ENCODE assay signal across 10 cellular contexts in the genomic region with DNA sequence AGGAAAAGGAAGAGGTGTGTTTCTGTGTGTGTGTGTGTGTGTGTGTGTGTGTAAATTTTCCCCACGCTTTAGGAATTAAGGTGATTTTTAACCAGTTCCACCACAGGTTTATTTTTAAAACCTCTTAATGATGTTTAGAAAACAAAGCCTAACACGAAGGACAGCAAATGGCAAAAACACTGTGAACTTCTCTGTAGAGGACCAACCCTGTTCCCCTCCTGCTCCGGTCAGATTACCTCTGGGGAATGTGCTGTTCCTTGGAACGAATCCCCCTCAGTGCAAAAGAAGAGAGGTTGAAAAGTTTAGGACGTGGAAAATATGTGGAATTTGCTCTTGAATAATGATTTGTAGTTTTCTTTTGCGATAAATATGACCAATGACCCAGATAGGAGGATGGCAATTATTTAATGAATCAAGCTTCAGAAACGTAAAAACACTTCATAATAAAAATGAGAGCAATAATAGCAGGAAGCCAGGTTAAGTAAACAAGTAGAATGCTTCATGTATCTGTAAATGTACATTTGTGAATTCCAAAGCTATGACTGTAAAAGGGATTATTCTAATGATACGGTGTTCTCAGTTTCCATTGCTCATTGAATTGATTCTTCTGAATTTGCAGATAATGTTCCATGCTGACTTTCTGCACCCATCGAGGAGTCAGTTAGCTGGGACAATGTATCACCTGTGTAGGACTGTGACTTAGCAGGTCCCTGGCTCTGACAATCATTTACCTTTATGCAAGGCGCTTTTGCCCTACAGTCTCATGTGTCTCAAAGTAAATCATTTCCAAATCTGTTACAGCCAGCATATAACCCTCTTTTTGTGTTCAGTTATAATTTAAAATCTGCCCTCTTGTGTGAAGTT.
A peak's percentile ranks its signal among the peaks of the same experiment; 100 is the strongest.
DNase-seq lines count a peak whose midpoint lies in the region; ATAC-seq and TF ChIP-seq lines count a peak whose summit lies in the region.
"Had no signal": no experiment of that assay in that cellular context is flagged by ENCODE, and none has a peak within 500 bp of the region (broad histone marks: within the 10 kb centered on the region; RNA-seq: fewer than 3 reads in every experiment).

No MANE protein-coding gene starts in this region.

- CTCF ChIA-PET in RWPE1 (lab: Yijun Ruan, JAX): no interaction called here

- no peak overlapping the region for H3K27ac Mint-ChIP-seq in stimulated activated memory B cell treated with anti-CD40 and anti-IgM and Interleukin-4, amounts not matched to agents 10 μg/mL and 1 μg/mL and 100 μg/mL, for 72 hours

- H3K27me3 ChIP-seq in lung (ENCODE audit: control insufficient read depth, insufficient read depth): no peaks in the 10 kb centered on the region

- H3K4me3 Mint-ChIP-seq in stimulated activated memory B cell treated with anti-CD40 and anti-IgM and Interleukin-4, amounts not matched to agents 10 μg/mL and 1 μg/mL and 100 μg/mL, for 72 hours: no peak overlapping the region

- 38 to 68% methylated on average over 10 of the region's 10 CpGs for WGBS in lung, 2 donors

- POLR2A ChIA-PET in RWPE1 (lab: Yijun Ruan, JAX; ENCODE audit: low non-redundant PET): no interaction called here

- TF ChIP-seq CTCF in RWPE1 (conservative IDR thresholded peaks at IDR 0.05; ENCODE audit: low read depth) (no peak), lung (IDR thresholded peaks at IDR 0.05; ENCODE audit: control extremely low read depth, extremely low read depth) (no peak)

- no peaks in the 10 kb centered on the region for H3K36me3 Mint-ChIP-seq in stimulated activated memory B cell treated with anti-CD40 and anti-IgM and Interleukin-4, amounts not matched to agents 10 μg/mL and 1 μg/mL and 100 μg/mL, for 72 hours

- no peaks in the 10 kb centered on the region for H3K4me1 Mint-ChIP-seq in stimulated activated memory B cell treated with anti-CD40 and anti-IgM and Interleukin-4, amounts not matched to agents 10 μg/mL and 1 μg/mL and 100 μg/mL, for 72 hours

- H3K9me3 ChIP-seq in lung (ENCODE audit: control insufficient read depth in 2 of 2, insufficient read depth in 1 of 2, low read length in 1 of 2): no peaks in the 10 kb centered on the region
- H3K9me3 ChIP-seq: prostate gland had no signal

- H3K4me3 ChIP-seq in lung: no peak overlapping the region
- H3K4me3 ChIP-seq: prostate gland had no signal

- no peaks in the 10 kb centered on the region for H3K27me3 Mint-ChIP-seq in stimulated activated memory B cell treated with anti-CD40 and anti-IgM and Interleukin-4, amounts not matched to agents 10 μg/mL and 1 μg/mL and 100 μg/mL, for 72 hours

- no peaks in the 10 kb centered on the region for H3K9me3 Mint-ChIP-seq in stimulated activated memory B cell treated with anti-CD40 and anti-IgM and Interleukin-4, amounts not matched to agents 10 μg/mL and 1 μg/mL and 100 μg/mL, for 72 hours

- DNase-seq in RWPE1 (ENCODE audit: low spot score) (peak; percentile 57), lung (ENCODE audit: low spot score) (no peak), ecto neural progenitor cell (ENCODE audit: low spot score) (no peak)
- no peak for DNase-seq in activated effector memory CD4-positive, alpha-beta T cell treated with Interleukin-2 at 50 U/mL for 16 hours
- DNase-seq: NCI-H446 had no signal

- H3K4me1 ChIP-seq in lung (ENCODE audit: control insufficient read depth in 2 of 2, insufficient read depth in 2 of 2, low read length in 2 of 2): no peaks in the 10 kb centered on the region
- H3K4me1 ChIP-seq: prostate gland had no signal

- no peaks in the 10 kb centered on the region for H3K36me3 ChIP-seq in lung (ENCODE audit: control insufficient read depth in 2 of 2, insufficient read depth in 2 of 2, low read length in 2 of 2)
- H3K36me3 ChIP-seq: prostate gland had no signal

- no peak overlapping the region for H3K27ac ChIP-seq in RWPE1
- no peak overlapping the region for H3K27ac ChIP-seq in lung (ENCODE audit: low read depth in 1 of 2, low read length in 1 of 2)
- H3K27ac ChIP-seq: prostate gland had no signal

- ATAC-seq in GM18867 (IDR thresholded peaks at IDR 0.05; ENCODE audit: unreplicated experiment): peak; percentile 61
- peak; percentile 68 for ATAC-seq in HG02588 (IDR thresholded peaks at IDR 0.05; ENCODE audit: unreplicated experiment)
- peak; percentile 19 for ATAC-seq in lung (ENCODE audit: insufficient read depth, low FRiP score)
- ATAC-seq in stimulated activated memory B cell treated with anti-CD40 and anti-IgM and Interleukin-4, amounts not matched to agents 10 μg/mL and 1 μg/mL and 100 μg/mL, for 72 hours: no peak
- ATAC-seq in SK-N-SH treated with all-trans-retinoic acid at 6 μM for 48 hours: no peak

TF ChIP-seq in SK-N-SH treated with all-trans-retinoic acid at 6 μM for 48 hours, 23 proteins besides CTCF, POLR2A, EP300 and RAD21:
- no peak for TF ChIP-seq ZFP30 (CRISPR knock-in tag; IDR thresholded peaks at IDR 0.05)
- TF ChIP-seq PPARA (CRISPR knock-in tag; IDR thresholded peaks at IDR 0.05; ENCODE audit: borderline replicate concordance): no peak
- TF ChIP-seq, protein P1, sequence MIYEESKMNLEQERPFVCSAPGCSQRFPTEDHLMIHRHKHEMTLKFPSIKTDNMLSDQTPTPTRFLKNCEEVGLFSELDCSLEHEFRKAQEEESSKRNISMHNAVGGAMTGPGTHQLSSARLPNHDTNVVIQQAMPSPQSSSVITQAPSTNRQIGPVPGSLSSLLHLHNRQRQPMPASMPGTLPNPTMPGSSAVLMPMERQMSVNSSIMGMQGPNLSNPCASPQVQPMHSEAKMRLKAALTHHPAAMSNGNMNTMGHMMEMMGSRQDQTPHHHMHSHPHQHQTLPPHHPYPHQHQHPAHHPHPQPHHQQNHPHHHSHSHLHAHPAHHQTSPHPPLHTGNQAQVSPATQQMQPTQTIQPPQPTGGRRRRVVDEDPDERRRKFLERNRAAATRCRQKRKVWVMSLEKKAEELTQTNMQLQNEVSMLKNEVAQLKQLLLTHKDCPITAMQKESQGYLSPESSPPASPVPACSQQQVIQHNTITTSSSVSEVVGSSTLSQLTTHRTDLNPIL (CRISPR knock-in tag; IDR thresholded peaks at IDR 0.05; ENCODE audit: low read depth): no peak
- no peak for TF ChIP-seq ZFP3 (CRISPR knock-in tag; IDR thresholded peaks at IDR 0.05)
- no peak for TF ChIP-seq TOX (CRISPR knock-in tag; IDR thresholded peaks at IDR 0.05; ENCODE audit: borderline replicate concordance)
- no peak for TF ChIP-seq SNAI2 (CRISPR knock-in tag; IDR thresholded peaks at IDR 0.05)
- TF ChIP-seq BACH2 (CRISPR knock-in tag; IDR thresholded peaks at IDR 0.05; ENCODE audit: borderline replicate concordance): no peak
- no peak for TF ChIP-seq GLIS3 (CRISPR knock-in tag; IDR thresholded peaks at IDR 0.05)
- no peak for TF ChIP-seq OSR1 (CRISPR knock-in tag; IDR thresholded peaks at IDR 0.05)
- TF ChIP-seq ZNF8 (CRISPR knock-in tag; IDR thresholded peaks at IDR 0.05): no peak
- no peak for TF ChIP-seq ESRRG (CRISPR knock-in tag; IDR thresholded peaks at IDR 0.05)
- TF ChIP-seq, protein P2, sequence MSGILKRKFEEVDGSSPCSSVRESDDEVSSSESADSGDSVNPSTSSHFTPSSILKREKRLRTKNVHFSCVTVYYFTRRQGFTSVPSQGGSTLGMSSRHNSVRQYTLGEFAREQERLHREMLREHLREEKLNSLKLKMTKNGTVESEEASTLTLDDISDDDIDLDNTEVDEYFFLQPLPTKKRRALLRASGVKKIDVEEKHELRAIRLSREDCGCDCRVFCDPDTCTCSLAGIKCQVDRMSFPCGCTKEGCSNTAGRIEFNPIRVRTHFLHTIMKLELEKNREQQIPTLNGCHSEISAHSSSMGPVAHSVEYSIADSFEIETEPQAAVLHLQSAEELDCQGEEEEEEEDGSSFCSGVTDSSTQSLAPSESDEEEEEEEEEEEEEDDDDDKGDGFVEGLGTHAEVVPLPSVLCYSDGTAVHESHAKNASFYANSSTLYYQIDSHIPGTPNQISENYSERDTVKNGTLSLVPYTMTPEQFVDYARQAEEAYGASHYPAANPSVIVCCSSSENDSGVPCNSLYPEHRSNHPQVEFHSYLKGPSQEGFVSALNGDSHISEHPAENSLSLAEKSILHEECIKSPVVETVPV (CRISPR knock-in tag; IDR thresholded peaks at IDR 0.05): no peak
- no peak for TF ChIP-seq RARB (CRISPR knock-in tag; IDR thresholded peaks at IDR 0.05)

Comparison
In these comparisons a context has a peak if more than half of its experiments do, and no peak if none do; other contexts are left out.
1. ATAC-seq: peak in GM18867 (single experiment), HG02588 (single experiment) and lung (single experiment); none in stimulated activated memory B cell treated with anti-CD40 and anti-IgM and Interleukin-4, amounts not matched to agents 10 μg/mL and 1 μg/mL and 100 μg/mL, for 72 hours (single experiment) and SK-N-SH treated with all-trans-retinoic acid at 6 μM for 48 hours (single experiment).